15 cellular contexts compared by ENCODE assay signal in the genomic region with DNA sequence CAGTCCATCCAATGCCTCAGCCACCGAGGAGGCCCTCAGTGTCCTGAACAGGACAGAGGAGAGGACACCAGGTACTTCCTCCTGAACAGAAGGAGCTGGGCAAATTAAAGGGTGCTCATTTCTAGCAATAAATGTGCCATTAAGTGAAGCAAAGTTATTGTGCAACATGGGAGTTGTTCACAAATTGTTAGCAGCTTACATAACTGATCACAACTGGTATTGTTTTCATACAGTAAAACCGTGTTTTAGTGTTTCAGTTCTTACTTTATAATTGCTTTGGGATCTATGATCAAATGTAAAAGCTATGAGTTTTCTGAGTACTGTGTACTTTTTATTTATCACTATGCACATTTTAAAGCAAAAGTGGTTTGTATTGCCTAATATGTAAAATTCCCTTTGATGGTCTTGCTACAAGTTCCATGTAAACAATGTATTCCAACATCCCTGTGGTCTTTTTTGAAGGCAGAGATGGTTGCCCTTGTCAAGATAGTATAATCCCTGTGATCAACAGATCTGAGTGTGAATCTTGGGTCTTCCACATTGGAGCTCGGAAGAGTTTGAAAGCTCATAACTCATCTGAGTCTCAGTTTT.
A peak's percentile ranks its signal among the peaks of the same experiment; 100 is the strongest.
DNase-seq lines count a peak whose midpoint lies in the region; TF ChIP-seq lines count a peak whose summit lies in the region.
"Had no signal": no experiment of that assay in that cellular context is flagged by ENCODE, and none has a peak within 500 bp of the region (broad histone marks: within the 10 kb centered on the region; RNA-seq: fewer than 3 reads in every experiment).

No MANE protein-coding gene starts in this region.

- H3K4me3 ChIP-seq in foreskin fibroblast (ENCODE audit: low read depth in 1 of 2, low read length in 2 of 2) (no peak overlapping the region), spleen (no peak overlapping the region)
- H3K4me3 ChIP-seq: BLaER1 treated with 17β-estradiol and CSF1 and Interleukin-3, amounts not matched to agents 10 nM and 100 nM had no signal

- intact Hi-C loops in spleen (cut with DNase I; ENCODE audit: low total_unique reads), result no loop called here

- no peak overlapping the region for H2AK5ac ChIP-seq in H9 (ENCODE audit: insufficient read length, low read length)

- H3K79me2 ChIP-seq in H9 (ENCODE audit: insufficient read depth, low read length), result no peaks in the 10 kb centered on the region

- H3K23ac ChIP-seq in H9 (ENCODE audit: insufficient read length, low read depth, low read length), result no peak overlapping the region

- no peak overlapping the region for H4K91ac ChIP-seq in H9 (ENCODE audit: insufficient read length, low read depth, low read length)

- H3K79me1 ChIP-seq in H9 (ENCODE audit: insufficient read depth, low read depth, low read length, poor library complexity, severe bottlenecking), result no peaks in the 10 kb centered on the region

- TF ChIP-seq POLR2A in spleen (IDR thresholded peaks at IDR 0.05), result no peak

- H2BK120ac ChIP-seq in H9 (ENCODE audit: low read depth, low read length, poor library complexity, severe bottlenecking), result no peak overlapping the region

- no peak overlapping the region for H3K4me2 ChIP-seq in H9 (ENCODE audit: insufficient read depth, insufficient read length, low read length)
- H3K4me2 ChIP-seq: BLaER1 treated with 17β-estradiol and CSF1 and Interleukin-3, amounts not matched to agents 10 nM and 100 nM had no signal

- H3K9me3 ChIP-seq in H9 (ENCODE audit: control insufficient read depth, low read depth, low read length) (no peaks in the 10 kb centered on the region), spleen (no peaks in the 10 kb centered on the region)
- H3K9me3 ChIP-seq: BLaER1 treated with 17β-estradiol and CSF1 and Interleukin-3, amounts not matched to agents 10 nM and 100 nM had no signal

- TF ChIP-seq CTCF in foreskin fibroblast (IDR thresholded peaks at IDR 0.05; ENCODE audit: low read depth, low read length) (no peak), H9 (conservative IDR thresholded peaks at IDR 0.05) (no peak), spleen (IDR thresholded peaks at IDR 0.05 in 8 of 11, conservative IDR thresholded peaks at IDR 0.05 in 3 of 11) (no peak)

- H3K4me1 Mint-ChIP-seq in H9, result no peaks in the 10 kb centered on the region
- H3K4me1 Mint-ChIP-seq: B cell, IgD-negative memory B cell had no signal

- H3K9ac ChIP-seq in H9 (ENCODE audit: extremely low read depth, insufficient read length, low read length), result no peak overlapping the region
- H3K9ac ChIP-seq: BLaER1 treated with 17β-estradiol and CSF1 and Interleukin-3, amounts not matched to agents 10 nM and 100 nM had no signal

- no peak overlapping the region for H3K4ac ChIP-seq in H9 (ENCODE audit: low read depth, low read length)

- no peaks in the 10 kb centered on the region; a peak in 1 of 7 replicates for H3K36me3 Mint-ChIP-seq in H9 (ENCODE audit: insufficient read depth in 1 of 3, low read depth in 3 of 3)
- H3K36me3 Mint-ChIP-seq: CD8-positive, alpha-beta T cell; IgD-negative memory B cell had no signal

- no peak overlapping the region for H4K5ac ChIP-seq in H9 (ENCODE audit: insufficient read length, low read depth, low read length)

- no peak overlapping the region for H2BK20ac ChIP-seq in H9 (ENCODE audit: low read depth, low read length, poor library complexity, severe bottlenecking)

- WGBS in H9 (ENCODE audit: extremely low coverage, insufficient read length, low lambda C conversion rate), result no CpG with 5 or more reads among the region's 3 CpGs
- 66 to 81% (median 77%) methylated on average over 3 of the region's 3 CpGs for WGBS in spleen, 5 donors

- no peak overlapping the region for H2BK12ac ChIP-seq in H9 (ENCODE audit: insufficient read length, low read depth, low read length)

- no peaks in the 10 kb centered on the region for H3K23me2 ChIP-seq in H9 (ENCODE audit: insufficient read length, low read depth, low read length, poor library complexity, severe bottlenecking)

- H2BK5ac ChIP-seq in H9 (ENCODE audit: insufficient read length, low read length), result no peak overlapping the region

- H3K9me3 Mint-ChIP-seq in H9, result no peaks in the 10 kb centered on the region
- H3K9me3 Mint-ChIP-seq: CD8-positive, alpha-beta T cell; HFFc6 had no signal

- no peak overlapping the region for H2AFZ ChIP-seq in H9 (ENCODE audit: low read length)

- H3K27me3 Mint-ChIP-seq in H9 (ENCODE audit: low read depth), result no peaks in the 10 kb centered on the region
- H3K27me3 Mint-ChIP-seq: B cell, IgD-negative memory B cell had no signal

- H3K36me3 ChIP-seq in spleen, result no peaks in the 10 kb centered on the region
- H3K36me3 ChIP-seq: BLaER1 treated with 17β-estradiol and CSF1 and Interleukin-3, amounts not matched to agents 10 nM and 100 nM had no signal

- H3K4me3 Mint-ChIP-seq in H9, result no peak overlapping the region
- H3K4me3 Mint-ChIP-seq: B cell; CD8-positive, alpha-beta T cell; HFFc6; IgD-negative memory B cell had no signal

- H2BK15ac ChIP-seq in H9 (ENCODE audit: low read depth, low read length), result no peak overlapping the region

- peak; percentile 68 for DNase-seq in amniotic epithelial cell (ENCODE audit: low read depth)
- peak; percentile 3 for DNase-seq in fibroblast of gingiva (ENCODE audit: low read depth)
- peak; percentile 16 to 44 for DNase-seq in foreskin fibroblast
- DNase-seq in renal cortical epithelial cell (ENCODE audit: low read depth), result peak; percentile 18
- no peak for DNase-seq in H9
- no peak for DNase-seq in KG1 (lab: John Stamatoyannopoulos, UW)
- DNase-seq in spleen, result no peak
- DNase-seq: Calu3; CD8-positive, alpha-beta T cell; DMS79 treated with DMSO at 0.1 percent for 48 hours; GF-D8; HFFc6 had no signal

- H3K4me1 ChIP-seq in H9 (ENCODE audit: insufficient read depth, low read length) (no peaks in the 10 kb centered on the region), spleen (no peaks in the 10 kb centered on the region)

- no peak overlapping the region for H3K18ac ChIP-seq in H9 (ENCODE audit: insufficient read length, low read depth, low read length)

- no peak overlapping the region for H4K8ac ChIP-seq in H9 (replicated peaks; ENCODE audit: insufficient read length, low read depth, low read length)

- H3K27ac Mint-ChIP-seq in H9, result no peak overlapping the region
- H3K27ac Mint-ChIP-seq: B cell; CD8-positive, alpha-beta T cell; HFFc6; IgD-negative memory B cell had no signal

- no peaks in the 10 kb centered on the region for H3K27me3 ChIP-seq in H9 (ENCODE audit: insufficient read depth, low read length)
- no peaks in the 10 kb centered on the region for H3K27me3 ChIP-seq in spleen (replicated peaks in 1 of 7)
- H3K27me3 ChIP-seq: BLaER1 treated with 17β-estradiol and CSF1 and Interleukin-3, amounts not matched to agents 10 nM and 100 nM had no signal

- no peak overlapping the region for H3K27ac ChIP-seq in H9 (ENCODE audit: insufficient read length, low read depth, low read length)
- no peak overlapping the region for H3K27ac ChIP-seq in spleen
- H3K27ac ChIP-seq: BLaER1 treated with 17β-estradiol and CSF1 and Interleukin-3, amounts not matched to agents 10 nM and 100 nM had no signal

- H3T11ph ChIP-seq in H9 (ENCODE audit: low read length), result no peak overlapping the region

- H4K20me1 ChIP-seq in H9 (ENCODE audit: control insufficient read depth, insufficient read depth, insufficient read length), result no peaks in the 10 kb centered on the region
- H4K20me1 ChIP-seq: BLaER1 treated with 17β-estradiol and CSF1 and Interleukin-3, amounts not matched to agents 10 nM and 100 nM had no signal

- no peak overlapping the region for H3K14ac ChIP-seq in H9 (ENCODE audit: insufficient read depth, low read length)

- H3K56ac ChIP-seq in H9 (ENCODE audit: insufficient read length, low read depth, low read length), result no peak overlapping the region

Comparison
In these comparisons a context has a peak if more than half of its experiments do, and no peak if none do; other contexts are left out.
1. DNase-seq: peak in amniotic epithelial cell (single experiment), fibroblast of gingiva (single experiment), foreskin fibroblast (2 of 2) and renal cortical epithelial cell (single experiment); none in H9 (single experiment), KG1 (single experiment) and spleen (single experiment).